ENCODE assay signal across 1 cellular context in genomic region chr6:68967549-68968300, GRCh38.
TF ChIP-seq lines count a peak whose summit lies in the region.

No MANE protein-coding gene starts in this region.

TF ChIP-seq in K562, 482 proteins besides CTCF, POLR2A, EP300 and RAD21 (continued from another document and continues in another):
- no peak for TF ChIP-seq TSHZ1 (CRISPR knock-in tag; IDR thresholded peaks at IDR 0.05)
- TF ChIP-seq DIDO1 (tag; IDR thresholded peaks at IDR 0.05; ENCODE audit: low read depth): no peak
- TF ChIP-seq SLC30A9 (CRISPR knock-in tag; IDR thresholded peaks at IDR 0.05): no peak
- TF ChIP-seq NCOA6 (IDR thresholded peaks at IDR 0.05): no peak
- no peak for TF ChIP-seq CAMTA2 (CRISPR knock-in tag; conservative IDR thresholded peaks at IDR 0.05)
- TF ChIP-seq DDX20 (tag; IDR thresholded peaks at IDR 0.05; ENCODE audit: low read depth): no peak
- no peak for TF ChIP-seq NONO (IDR thresholded peaks at IDR 0.05; ENCODE audit: low read depth in 2 of 2, low read length in 1 of 2)
- TF ChIP-seq MEF2D (tag; conservative IDR thresholded peaks at IDR 0.05; ENCODE audit: low read depth): no peak
- TF ChIP-seq ZBTB11 (CRISPR knock-in tag; IDR thresholded peaks at IDR 0.05): 0 out of 6 replicates have a peak, but pooled peaks of 1 of the 3 experiments have one; percentile 30
- TF ChIP-seq TEAD1 (CRISPR knock-in tag; IDR thresholded peaks at IDR 0.05): no peak
- peak; percentile 74 for TF ChIP-seq SMARCC2 (IDR thresholded peaks at IDR 0.05; ENCODE audit: low read depth)
- peak; percentile 18; the same call in 1 of the 2 replicates for TF ChIP-seq KLF16 (IDR thresholded peaks at IDR 0.05)
- no peak for TF ChIP-seq MLX (CRISPR knock-in tag; conservative IDR thresholded peaks at IDR 0.05)
- TF ChIP-seq ZNF668 (CRISPR knock-in tag; IDR thresholded peaks at IDR 0.05): no peak
- TF ChIP-seq NR2C2 (CRISPR knock-in tag; IDR thresholded peaks at IDR 0.05): no peak
- no peak for TF ChIP-seq NR2C2 (tag; IDR thresholded peaks at IDR 0.05)
- no peak for TF ChIP-seq ZNF398 (CRISPR knock-in tag; IDR thresholded peaks at IDR 0.05)
- TF ChIP-seq ARID3B (CRISPR knock-in tag; IDR thresholded peaks at IDR 0.05; ENCODE audit: borderline replicate concordance): no peak
- no peak for TF ChIP-seq TRIM28 (IDR thresholded peaks at IDR 0.05)
- no peak for TF ChIP-seq ELF1 (tag; IDR thresholded peaks at IDR 0.05)
- TF ChIP-seq TAF1 (IDR thresholded peaks at IDR 0.05; ENCODE audit: control insufficient read depth, extremely low read depth, insufficient read depth, low read length, severe bottlenecking): no peak
- TF ChIP-seq MYBL2 (IDR thresholded peaks at IDR 0.05; ENCODE audit: low read depth): no peak
- no peak for TF ChIP-seq MYBL2 (CRISPR knock-in tag; IDR thresholded peaks at IDR 0.05; ENCODE audit: borderline replicate concordance)
- no peak for TF ChIP-seq REST (CRISPR knock-in tag; IDR thresholded peaks at IDR 0.05; ENCODE audit: low read depth)
- TF ChIP-seq TAF9B (IDR thresholded peaks at IDR 0.05; ENCODE audit: partially characterized antibody): peak; percentile 25
- no peak for TF ChIP-seq ZNF280A (IDR thresholded peaks at IDR 0.05; ENCODE audit: low read depth, partially characterized antibody)
- TF ChIP-seq PRDM10 (IDR thresholded peaks at IDR 0.05; ENCODE audit: partially characterized antibody): peak; percentile 5
- peak; percentile 91 to 93 for TF ChIP-seq KDM1A (IDR thresholded peaks at IDR 0.05)
- TF ChIP-seq MXD1 (CRISPR knock-in tag; IDR thresholded peaks at IDR 0.05; ENCODE audit: borderline replicate concordance, poor library complexity, severe bottlenecking): no peak
- TF ChIP-seq ZNF41 (CRISPR knock-in tag; conservative IDR thresholded peaks at IDR 0.05): no peak
- TF ChIP-seq CC2D1A (IDR thresholded peaks at IDR 0.05): peak; percentile 12; the same call in 1 of the 2 replicates
- TF ChIP-seq ZFP36 (IDR thresholded peaks at IDR 0.05; ENCODE audit: low read depth, low read length, partially characterized antibody): no peak
- no peak for TF ChIP-seq ZNF778 (CRISPR knock-in tag; IDR thresholded peaks at IDR 0.05)
- peak; percentile 8; the same call in 1 of the 2 replicates for TF ChIP-seq HMBOX1 (IDR thresholded peaks at IDR 0.05)
- peak; percentile 28 for TF ChIP-seq TBP (optimal IDR thresholded peaks at IDR 0.05; ENCODE audit: low read depth, low read length)
- TF ChIP-seq ZNF3 (CRISPR knock-in tag; IDR thresholded peaks at IDR 0.05): no peak
- TF ChIP-seq SMC3 (conservative IDR thresholded peaks at IDR 0.05; ENCODE audit: insufficient read depth, low read depth, low read length): peak; percentile 61; the same call in 1 of the 2 replicates
- TF ChIP-seq HNRNPL (IDR thresholded peaks at IDR 0.05; ENCODE audit: low read depth, low read length): no peak
